In genomic region chrX:149472620-149473019, GRCh38 we compare ENCODE assay signal across 29 cellular contexts. TPM values are rescaled to one million over a fixed set of nuclear protein-coding genes. Genes with fewer than 3 reads are reported as not detected.
DNase-seq lines count a peak whose midpoint lies in the region; ATAC-seq, FAIRE-seq and TF ChIP-seq lines count a peak whose summit lies in the region.
"Had no signal": no experiment of that assay in that cellular context is flagged by ENCODE, and none has a peak within 500 bp of the region (broad histone marks: within the 10 kb centered on the region; RNA-seq: fewer than 3 reads in every experiment).

No MANE protein-coding gene starts in this region.

- H3K27ac ChIP-seq in K562 (ENCODE audit: extremely low read depth, low read depth, low read length) = no peak overlapping the region
- H3K27ac ChIP-seq in right lobe of liver = peak overlapping the region in 2 of 3 donors; percentile 60 to 64
- no peak overlapping the region for H3K27ac ChIP-seq in brain microvascular endothelial cell
- H3K27ac ChIP-seq in prostate gland = no peak overlapping the region
- H3K27ac ChIP-seq: esophagus squamous epithelium, neural progenitor cell, pancreas, SK-N-MC, thoracic aorta, uterus had no signal

- no peak overlapping the region for H2AFZ ChIP-seq in K562 (ENCODE audit: low read depth, low read length)
- H2AFZ ChIP-seq: neural progenitor cell had no signal

- H3K36me3 ChIP-seq in K562 (ENCODE audit: control insufficient read depth, insufficient read depth, low read length) (no peaks in the 10 kb centered on the region), right lobe of liver (no peaks in the 10 kb centered on the region), brain microvascular endothelial cell (replicated peaks) (no peaks in the 10 kb centered on the region), prostate gland (no peaks in the 10 kb centered on the region)
- H3K36me3 ChIP-seq: BE2C, neural progenitor cell, pancreas, thoracic aorta, uterus had no signal

- no peak for ATAC-seq in K562
- ATAC-seq in right lobe of liver = peak; percentile 74 to 86 (median 78)
- ATAC-seq: activated CD8-positive, alpha-beta memory T cell treated with anti-CD3 and anti-CD28 coated beads, Interleukin-2, amount 10 ng/mL, durations not matched to agents 7 days and 5 days; pancreas; stimulated activated naive CD8-positive, alpha-beta T cell treated with anti-CD3 and anti-CD28 coated beads, Interleukin-15, Interleukin-2, amounts not matched to agents 100 U/mL and 50 U/mL, for 24 hours had no signal

- in situ Hi-C loops in K562 (cut with MboI) (no loop called here), ACHN (cut with HindIII; ENCODE audit: low pct_ligation_motif_present, low pct_unique_long_range_greater_than_20kb, low sequenced_read_pairs) (no loop called here), brain microvascular endothelial cell (cut with HindIII; ENCODE audit: low pct_ligation_motif_present, low sequenced_read_pairs) (no loop called here)

- CTCF ChIA-PET in K562 (lab: Yijun Ruan, JAX; ENCODE audit: low intra/inter-chr PET ratio) = no interaction called here

- no peak overlapping the region for H3K4me3 ChIP-seq in AG10803 (ENCODE audit: low read length)
- no peak overlapping the region for H3K4me3 ChIP-seq in K562
- no peak overlapping the region for H3K4me3 ChIP-seq in right lobe of liver
- no peak overlapping the region for H3K4me3 ChIP-seq in brain microvascular endothelial cell (ENCODE audit: low read depth, low read length)
- H3K4me3 ChIP-seq in prostate gland = no peak overlapping the region
- H3K4me3 ChIP-seq: esophagus squamous epithelium, neural progenitor cell, pancreas, SK-N-MC, thoracic aorta, uterus had no signal

- H3K9me3 ChIP-seq in K562 (replicated peaks; ENCODE audit: control insufficient read depth, insufficient read depth, low read depth, low read length) = no peaks in the 10 kb centered on the region
- H3K9me3 ChIP-seq in right lobe of liver = no peaks in the 10 kb centered on the region
- H3K9me3 ChIP-seq in prostate gland = no peaks in the 10 kb centered on the region
- H3K9me3 ChIP-seq: BE2C, esophagus squamous epithelium, pancreas, thoracic aorta, uterus had no signal

- no peaks in the 10 kb centered on the region for H4K20me1 ChIP-seq in K562 (replicated peaks; ENCODE audit: control insufficient read depth, insufficient read depth, low read length)

- no peak for TF ChIP-seq RAD21 in K562 (CRISPR knock-in tag; conservative IDR thresholded peaks at IDR 0.05 in 1 of 2, IDR thresholded peaks at IDR 0.05 in 1 of 2)

- peak; percentile 2 for DNase-seq in AG10803 (ENCODE audit: low read depth)
- DNase-seq in HT1080 (ENCODE audit: low read depth) = peak; percentile 42
- no peak for DNase-seq in K562 (ENCODE audit: extremely low read depth in 1 of 4, low spot score in 3 of 4)
- peak in 1 of 3 donors; percentile 55 for DNase-seq in right lobe of liver
- no peak for DNase-seq in ACHN
- no peak for DNase-seq in brain microvascular endothelial cell
- no peak for DNase-seq in activated CD4-positive, alpha-beta T cell treated with anti-CD3 and anti-CD28 coated beads for 4 hours
- DNase-seq in prostate gland (ENCODE audit: low spot score) = no peak
- DNase-seq: activated B cell treated with CpG ODN at 0.5 μM for 24 hours; activated CD8-positive, alpha-beta memory T cell treated with anti-CD3 and anti-CD28 coated beads, Interleukin-2, amount 10 ng/mL, durations not matched to agents 7 days and 5 days; activated T-cell treated with anti-CD3 and anti-CD28 coated beads, Interleukin-2, amount 50 U/mL, for 48 hours; BE2C; CD8-positive, alpha-beta memory T cell; central memory CD4-positive, alpha-beta T cell; DMS 273 treated with DMSO at 0.1 percent for 48 hours; endodermal cell; esophagus squamous epithelium; NCI-H1092 treated with DMSO at 0.1 percent for 48 hours; NCI-H1694 treated with DMSO at 0.1 percent for 48 hours; NCI-H446; NCI-H82; pancreas; stimulated activated CD4-positive, alpha-beta T cell treated with anti-CD3 and anti-CD28 coated beads, Interleukin-1b, Interleukin-23, amount 100 ng/mL, for 48 hours; stimulated activated naive CD8-positive, alpha-beta T cell treated with anti-CD3 and anti-CD28 coated beads, Interleukin-15, Interleukin-2, amounts not matched to agents 100 U/mL and 50 U/mL, for 24 hours; uterus had no signal

- no peak for FAIRE-seq in K562 (lab: Jason Lieb, UNC)
- FAIRE-seq: frontal cortex, pancreas had no signal

- intact Hi-C loops in K562 (cut with micrococcal nuclease) = loop anchor here (5.0 kb wide), 1 partner anchor 185 kb away; no protein-coding TSS in a partner anchor
- intact Hi-C loops in right lobe of liver (cut with DNase I) = no loop called here
- intact Hi-C loops in prostate gland (cut with DNase I) = loop anchor here (5.0 to 10.0 kb wide), 2 partner anchors 1340 to 1428 kb away; no protein-coding TSS in a partner anchor

- H3K4me1 ChIP-seq in K562 (replicated peaks in 1 of 2; ENCODE audit: control insufficient read depth in 2 of 2, insufficient read depth in 2 of 2, low read length in 2 of 2) (peaks cover 0 to 4% of the 10 kb centered on the region in 2 experiments; a peak in 2 of 5 replicates), right lobe of liver (peaks cover 0 to 14% (median 0%) of the 10 kb centered on the region in 4 donors), prostate gland (replicated peaks) (no peaks in the 10 kb centered on the region)
- H3K4me1 ChIP-seq: BE2C, neural progenitor cell, pancreas, uterus had no signal

- no peak overlapping the region for H3K9ac ChIP-seq in K562 (ENCODE audit: insufficient read depth in 1 of 2, low read depth in 2 of 2, low read length in 2 of 2)
- H3K9ac ChIP-seq: neural progenitor cell had no signal

- H3K9me1 ChIP-seq in K562 (ENCODE audit: control insufficient read depth, insufficient read depth, low read length) = no peaks in the 10 kb centered on the region

- BruUV-seq in K562 (replicated peaks; lab: Mats Ljungman, UMichigan) = no TSS peak

- no peak for TF ChIP-seq EP300 in K562 (IDR thresholded peaks at IDR 0.05; ENCODE audit: low read length)

- TF ChIP-seq POLR2A in K562 (conservative IDR thresholded peaks at IDR 0.05) (no peak), right lobe of liver (IDR thresholded peaks at IDR 0.05) (no peak), prostate gland (IDR thresholded peaks at IDR 0.05) (no peak)

- no peak overlapping the region for H3K4me2 ChIP-seq in K562 (ENCODE audit: insufficient read depth, low read length)
- H3K4me2 ChIP-seq: neural progenitor cell had no signal

- POLR2A ChIA-PET in K562 (lab: Yijun Ruan, JAX) = no interaction called here

- H3K27me3 ChIP-seq in K562 (ENCODE audit: control insufficient read depth in 2 of 2, insufficient read depth in 2 of 2, low read length in 2 of 2) (peaks cover 0 to 7% of the 10 kb centered on the region in 2 experiments; a peak in 1 of 5 replicates), right lobe of liver (no peaks in the 10 kb centered on the region), brain microvascular endothelial cell (replicated peaks) (no peaks in the 10 kb centered on the region), prostate gland (replicated peaks; ENCODE audit: insufficient read depth) (no peaks in the 10 kb centered on the region)
- H3K27me3 ChIP-seq: BE2C, esophagus squamous epithelium, neural progenitor cell, uterus had no signal

- TF ChIP-seq CTCF in AG10803 (conservative IDR thresholded peaks at IDR 0.05; ENCODE audit: low read length) = no peak
- TF ChIP-seq CTCF in K562 (IDR thresholded peaks at IDR 0.05 in 2 of 3, conservative IDR thresholded peaks at IDR 0.05 in 1 of 3; ENCODE audit: insufficient read depth in 2 of 3, low read depth in 1 of 3, low read length in 3 of 3) = no peak
- TF ChIP-seq CTCF in right lobe of liver (IDR thresholded peaks at IDR 0.05) = no peak
- no peak for TF ChIP-seq CTCF in brain microvascular endothelial cell (IDR thresholded peaks at IDR 0.05; ENCODE audit: low read depth, low read length, missing control alignments)
- TF ChIP-seq CTCF in prostate gland (IDR thresholded peaks at IDR 0.05) = no peak

- no peaks in the 10 kb centered on the region for H3K79me2 ChIP-seq in K562 (ENCODE audit: control insufficient read depth, insufficient read depth, low read length)

RNA-seq across cellular contexts. Expression of gene IDS, which starts 32.5 kb away (rescaled TPM):
- total RNA-seq in HT1080 (2014; rRNA removed; shearing (Covaris generic)) = 53.5 and 88.4 TPM in 2 replicates
- polyA plus RNA-seq in HT1080 (2015; cell fraction: cytosol; rRNA removed) = 90.5 and 108 TPM in 2 replicates
- polyA plus RNA-seq in HT1080 (2015; cell fraction: nucleus; rRNA removed) = 43.8 and 53.0 TPM in 2 replicates
- total RNA-seq in K562 (2011; cell fraction: chromatin; rRNA removed; ENCODE audit: low replicate concordance) = 10.7 and 16.7 TPM in 2 replicates
- 9.7 and 12.8 TPM in 2 replicates for total RNA-seq in K562 (2011; cell fraction: nucleolus; rRNA removed)
- 11.2 and 19.3 TPM in 2 replicates for total RNA-seq in K562 (2011; cell fraction: nucleoplasm; rRNA removed)
- total RNA-seq in K562 (2014; rRNA removed) (11.2 and 13.1 TPM in 2 replicates), K562 (2014; rRNA removed; fragmentation: Illumina TruSeq; extraction: Trizol) (6.7 and 6.8 TPM in 2 replicates), K562 (2015; rRNA removed; fragmentation: Illumina TruSeq; extraction: Trizol) (6.7 and 8.2 TPM in 2 replicates), K562 (2021) (11.1 and 12.0 TPM in 2 replicates), right lobe of liver (10 to 100 TPM; 12.7 to 27.3 (median 20.0) TPM), prostate gland (10 to 100 TPM; 47.4 to 82.9 TPM)
- polyA plus RNA-seq in K562 (2011; rRNA removed) (18.6 and 21.2 TPM in 2 replicates), K562 (2014; fragmentation: Illumina TruSeq; extraction: Trizol) (11.6 and 15.4 TPM in 2 replicates), K562 (2014; fragmentation: Nextera tagmentation; extraction: Ambion mirVana) (1 to 10 TPM; 2.0 to 2.2 TPM), K562 (2014; rRNA removed) (8.6 and 10.4 TPM in 2 replicates)
- 17.5 and 23.3 TPM in 2 replicates for polyA plus RNA-seq in K562 (2011; cell fraction: cytosol; rRNA removed)
- polyA plus RNA-seq in K562 (2011; cell fraction: nucleus; rRNA removed) = 16.3 and 21.7 TPM in 2 replicates
- polyA plus RNA-seq in K562 (2012) = 15.3 and 27.2 TPM in 2 replicates
- polyA minus RNA-seq in K562 (2011; rRNA and poly(A)+ RNA removed) = 13.9 and 16.8 TPM in 2 replicates
- 9.7 and 15.1 TPM in 2 replicates for polyA minus RNA-seq in K562 (2011; cell fraction: cytosol; rRNA and poly(A)+ RNA removed)
- polyA minus RNA-seq in K562 (2011; cell fraction: nucleus; rRNA and poly(A)+ RNA removed) = 6.3 and 8.4 TPM in 2 replicates

Comparison
In these comparisons a context has a peak if more than half of its experiments do, and no peak if none do; other contexts are left out.
1. DNase-seq: peak in AG10803 (single experiment) and HT1080 (single experiment); none in K562 (0 of 4), ACHN (single experiment), brain microvascular endothelial cell (single experiment), activated CD4-positive, alpha-beta T cell treated with anti-CD3 and anti-CD28 coated beads for 4 hours (0 of 2) and prostate gland (single experiment).
2. H3K27ac ChIP-seq: peak in right lobe of liver (2 of 3); none in K562 (single experiment), brain microvascular endothelial cell (single experiment) and prostate gland (0 of 2).
3. intact Hi-C loops: an anchor here in K562 (5.0 kb wide) and prostate gland (5.0 to 10.0 kb wide); none called in right lobe of liver.